8 cellular contexts compared by ENCODE assay signal in genomic region chr19:8001995-8002849, GRCh38. TPM values are rescaled to one million over a fixed set of nuclear protein-coding genes. Genes with fewer than 3 reads are reported as not detected.
A peak's percentile ranks its signal among the peaks of the same experiment; 100 is the strongest.
DNase-seq lines count a peak whose midpoint lies in the region; ATAC-seq and TF ChIP-seq lines count a peak whose summit lies in the region.

No MANE protein-coding gene starts in this region.

- H3K27ac Mint-ChIP-seq in activated naive CD8-positive, alpha-beta T cell treated with anti-CD3 and anti-CD28 coated beads, Interleukin-2, amount 50 U/mL, for 24 hours, result peak overlapping the region; percentile 81

- peaks cover 57% of the 10 kb centered on the region for H3K4me1 Mint-ChIP-seq in activated naive CD8-positive, alpha-beta T cell treated with anti-CD3 and anti-CD28 coated beads, Interleukin-2, amount 50 U/mL, for 24 hours

- WGBS in heart left ventricle, 4 donors, result 7 to 9% (median 8%) methylated on average over 23 to 27 of the region's 27 CpGs
- 10 to 11% methylated on average over 19 to 27 of the region's 27 CpGs for WGBS in tibial nerve, 2 donors

- TF ChIP-seq POLR2A in heart left ventricle (IDR thresholded peaks at IDR 0.05) (no peak), tibial nerve (IDR thresholded peaks at IDR 0.05) (no peak)

- H3K4me1 ChIP-seq in heart left ventricle, result peaks cover 10 to 75% (median 66%) of the 10 kb centered on the region in 12 donors
- H3K4me1 ChIP-seq in tibial nerve, result peaks cover 0 to 88% (median 42%) of the 10 kb centered on the region in 4 donors

- H3K27me3 ChIP-seq in heart left ventricle, result no peaks in the 10 kb centered on the region
- no peaks in the 10 kb centered on the region for H3K27me3 ChIP-seq in tibial nerve

- H3K4me3 ChIP-seq in heart left ventricle (peak overlapping the region in 10 of 12 donors; percentile 33 to 53 (median 40)), tibial nerve (peak overlapping the region; percentile 17 to 42 (median 25))

- intact Hi-C loops in heart left ventricle (cut with DNase I), result loop anchor here (1.0 to 10.0 kb wide), 8 partner anchors 31 to 253 kb away; partner anchors contain the start of gene TIMM44 (in 4 of the 10)

- peak; percentile 68 for DNase-seq in NK-92 treated with Interleukin-12 subunit alpha and Interleukin-12 subunit beta, amount 100 ng/mL, for 24 hours (lab: John Stamatoyannopoulos, UW)
- DNase-seq in NK-92 (lab: John Stamatoyannopoulos, UW; ENCODE audit: unreplicated experiment) (no peak), M059J (ENCODE audit: low read depth) (peak; percentile 76), SW 1271 (lab: John Stamatoyannopoulos, UW) (peak; percentile 45 to 82), heart left ventricle (peak; percentile 81 to 91 (median 83)), pons (ENCODE audit: low spot score) (peak; percentile 65), tibial nerve (ENCODE audit: low spot score in 2 of 2) (peak; percentile 63 to 74)
- peak; percentile 87 for DNase-seq in activated naive CD8-positive, alpha-beta T cell treated with anti-CD3 and anti-CD28 coated beads, Interleukin-2, amount 50 U/mL, for 24 hours

- H3K36me3 Mint-ChIP-seq in activated naive CD8-positive, alpha-beta T cell treated with anti-CD3 and anti-CD28 coated beads, Interleukin-2, amount 50 U/mL, for 24 hours (ENCODE audit: low read depth), result peaks cover 26% of the 10 kb centered on the region

- H3K27me3 Mint-ChIP-seq in activated naive CD8-positive, alpha-beta T cell treated with anti-CD3 and anti-CD28 coated beads, Interleukin-2, amount 50 U/mL, for 24 hours, result no peaks in the 10 kb centered on the region

- peak; percentile 77 for ATAC-seq in activated naive CD8-positive, alpha-beta T cell treated with anti-CD3 and anti-CD28 coated beads, Interleukin-2, amount 50 U/mL, for 24 hours
- ATAC-seq in heart left ventricle, result peak; percentile 67 to 85 (median 81)

- peak overlapping the region; percentile 80 for H3K4me3 Mint-ChIP-seq in activated naive CD8-positive, alpha-beta T cell treated with anti-CD3 and anti-CD28 coated beads, Interleukin-2, amount 50 U/mL, for 24 hours

- H3K9me3 ChIP-seq in heart left ventricle, result no peaks in the 10 kb centered on the region
- no peaks in the 10 kb centered on the region for H3K9me3 ChIP-seq in tibial nerve

- no peaks in the 10 kb centered on the region for H3K9me3 Mint-ChIP-seq in activated naive CD8-positive, alpha-beta T cell treated with anti-CD3 and anti-CD28 coated beads, Interleukin-2, amount 50 U/mL, for 24 hours

- peak in 1 of 2 donors; percentile 34 for TF ChIP-seq EP300 in tibial nerve (IDR thresholded peaks at IDR 0.05)

- peak; percentile 94 to 100 (median 98) for TF ChIP-seq CTCF in heart left ventricle (IDR thresholded peaks at IDR 0.05)
- TF ChIP-seq CTCF in tibial nerve (IDR thresholded peaks at IDR 0.05), result peak; percentile 89 to 99 (median 96)

- H3K36me3 ChIP-seq in heart left ventricle (peaks cover 0 to 7% (median 0%) of the 10 kb centered on the region in 9 donors), tibial nerve (peaks cover 0 to 11% (median 0%) of the 10 kb centered on the region in 3 donors)

- H3K27ac ChIP-seq in heart left ventricle, result peak overlapping the region; percentile 41 to 88 (median 70)
- H3K27ac ChIP-seq in tibial nerve, result peak overlapping the region; percentile 14 to 85 (median 75)

RNA-seq across cellular contexts. Expression of gene ELAVL1, which starts 3.2 kb away (rescaled TPM):
- total RNA-seq in M059J (2014; rRNA removed; shearing (Covaris generic)), result 57.5 and 75.3 TPM in 2 replicates
- 10 to 100 TPM; 31.4 to 62.0 (median 53.4) TPM for total RNA-seq in heart left ventricle
- 10 to 100 TPM in 1 of 2 donors, 1 to 10 TPM in 1; 9.8 to 38.9 TPM for polyA plus RNA-seq in heart left ventricle
- total RNA-seq in tibial nerve, result 10 to 100 TPM; 25.8 to 36.4 (median 27.7) TPM

RNA-seq across cellular contexts. Expression of gene CCL25, which starts 50.3 kb away (rescaled TPM):
- not detected in 2 replicates for total RNA-seq in M059J (2014; rRNA removed; shearing (Covaris generic))
- not detected for total RNA-seq in heart left ventricle
- not detected for polyA plus RNA-seq in heart left ventricle
- total RNA-seq in tibial nerve, result not detected

RNA-seq across cellular contexts. Expression of gene TIMM44, which starts 58.8 kb away (rescaled TPM):
- total RNA-seq in M059J (2014; rRNA removed; shearing (Covaris generic)), result 41.4 and 57.6 TPM in 2 replicates
- total RNA-seq in heart left ventricle, result 10 to 100 TPM; 55.9 to 99.9 (median 70.6) TPM
- polyA plus RNA-seq in heart left ventricle, result 100 to 1,000 TPM in 1 of 2 donors, 10 to 100 TPM in 1; 99.6 to 140 TPM
- total RNA-seq in tibial nerve, result 10 to 100 TPM; 60.1 to 91.3 (median 77.1) TPM
